ENCODE assay signal across 18 cellular contexts in the genomic region with DNA sequence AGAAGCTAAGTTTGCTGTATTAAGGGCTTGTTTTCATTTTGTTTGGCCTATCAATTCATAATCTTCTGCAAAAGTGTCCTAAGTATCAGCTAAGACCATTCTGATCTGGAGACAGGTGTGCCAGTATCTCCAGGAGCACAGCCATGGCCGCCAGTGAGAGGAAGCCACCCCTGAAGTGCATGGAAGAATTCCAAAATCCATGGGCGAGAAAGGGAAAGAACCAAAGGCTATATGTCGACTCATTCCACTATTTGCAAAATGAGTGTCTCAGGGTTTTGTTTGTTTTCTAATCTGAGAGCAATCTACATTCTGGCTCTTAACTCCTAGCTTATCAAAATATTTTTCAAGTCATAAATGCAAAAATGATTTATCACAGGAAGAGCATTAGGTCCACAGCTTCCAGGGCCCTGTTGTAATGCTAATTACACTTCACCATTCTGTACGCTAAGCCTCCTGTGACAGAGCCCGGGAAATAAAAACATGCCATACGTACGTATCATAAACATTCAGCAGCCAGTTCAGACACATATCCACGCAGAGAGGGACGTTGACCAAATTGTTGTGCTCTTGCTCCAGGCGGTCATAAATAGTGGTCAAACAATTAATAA.
DNase-seq lines count a peak whose midpoint lies in the region; ATAC-seq and TF ChIP-seq lines count a peak whose summit lies in the region.
"Had no signal": no experiment of that assay in that cellular context is flagged by ENCODE, and none has a peak within 500 bp of the region (broad histone marks: within the 10 kb centered on the region; RNA-seq: fewer than 3 reads in every experiment).

No MANE protein-coding gene starts in this region.

- H2BK5ac ChIP-seq in IMR-90 (ENCODE audit: low read depth, low read length, poor library complexity, severe bottlenecking) = no peak overlapping the region

- H2BK120ac ChIP-seq in IMR-90 (ENCODE audit: low read depth, low read length) = no peak overlapping the region

- H3K27me3 ChIP-seq in IMR-90 (ENCODE audit: control insufficient read depth, insufficient read depth, low read length) = no peaks in the 10 kb centered on the region
- H3K27me3 ChIP-seq: vagina had no signal

- H3K9ac ChIP-seq in IMR-90 (ENCODE audit: low read depth, low read length) = no peak overlapping the region
- H3K9ac ChIP-seq: parathyroid adenoma had no signal

- no peak overlapping the region for H3K14ac ChIP-seq in IMR-90 (replicated peaks; ENCODE audit: low read depth, low read length)

- H3K4me1 ChIP-seq in IMR-90 (ENCODE audit: control insufficient read depth, insufficient read depth, low read length) (peaks cover 4% of the 10 kb centered on the region; the same call in 1 of the 2 replicates), mucosa of descending colon (ENCODE audit: low read depth) (no peaks in the 10 kb centered on the region)
- H3K4me1 ChIP-seq: parathyroid adenoma, vagina had no signal

- no peak overlapping the region for H2AK9ac ChIP-seq in IMR-90 (replicated peaks; ENCODE audit: low read depth, low read length, poor library complexity)

- H2AK5ac ChIP-seq in IMR-90 (ENCODE audit: low read depth, low read length) = no peak overlapping the region

- no peaks in the 10 kb centered on the region for H3K79me1 ChIP-seq in IMR-90 (ENCODE audit: low read depth in 1 of 2, low read length in 2 of 2)

- H3K9me1 ChIP-seq in IMR-90 (ENCODE audit: insufficient read depth, low read length) = no peaks in the 10 kb centered on the region

- H3K4me3 ChIP-seq in IMR-90 (ENCODE audit: insufficient read depth, low read depth, low read length) (no peak overlapping the region), mucosa of descending colon (no peak overlapping the region)
- H3K4me3 ChIP-seq: vagina had no signal

- H3K9me3 ChIP-seq in IMR-90 (ENCODE audit: control insufficient read depth, insufficient read depth, low read length) = no peaks in the 10 kb centered on the region
- H3K9me3 ChIP-seq in mucosa of descending colon = no peaks in the 10 kb centered on the region
- H3K9me3 ChIP-seq: vagina had no signal

- H2AFZ ChIP-seq in IMR-90 (replicated peaks; ENCODE audit: low read length, poor library complexity) = no peak overlapping the region
- H2AFZ ChIP-seq: parathyroid adenoma had no signal

- H3K27ac ChIP-seq in IMR-90 (ENCODE audit: insufficient read depth, low read length) = no peak overlapping the region
- H3K27ac ChIP-seq: parathyroid adenoma, vagina had no signal

- TF ChIP-seq CTCF in IMR-90 (conservative IDR thresholded peaks at IDR 0.05; ENCODE audit: low read depth, low read length) = no peak
- TF ChIP-seq CTCF in mucosa of descending colon (IDR thresholded peaks at IDR 0.05) = no peak

- no peak overlapping the region for H3K18ac ChIP-seq in IMR-90 (ENCODE audit: low read depth, low read length)

- intact Hi-C loops in IMR-90 (cut with micrococcal nuclease) (no loop called here), mucosa of descending colon (cut with DNase I, micrococcal nuclease) (no loop called here)

- no TSS peak for BruUV-seq in IMR-90 (replicated peaks; lab: Mats Ljungman, UMichigan)

- no peak overlapping the region for H2BK20ac ChIP-seq in IMR-90 (ENCODE audit: low read depth, low read length)

- H3K36me3 ChIP-seq in IMR-90 (ENCODE audit: control insufficient read depth, insufficient read depth, low read length) (no peaks in the 10 kb centered on the region), mucosa of descending colon (ENCODE audit: low read depth) (no peaks in the 10 kb centered on the region)
- H3K36me3 ChIP-seq: vagina had no signal

- peak; percentile 56; the same call in 1 of the 2 replicates for ATAC-seq in IMR-90 (ENCODE audit: low read depth)
- peak; percentile 38 for ATAC-seq in mucosa of descending colon
- ATAC-seq in GM19035 (IDR thresholded peaks at IDR 0.05; ENCODE audit: unreplicated experiment) = no peak
- ATAC-seq: activated T-cell treated with anti-CD3 and anti-CD28 coated beads, Interleukin-2, amount 50 U/mL, for 4 hours; stimulated activated naive CD8-positive, alpha-beta T cell treated with anti-CD3 and anti-CD28 coated beads, Interleukin-15, amount 100 ng/mL, for 72 hours had no signal

- no peaks in the 10 kb centered on the region for H4K20me1 ChIP-seq in IMR-90 (ENCODE audit: insufficient read depth, low read length)

- WGBS in IMR-90 (ENCODE audit: extremely low coverage in 2 of 2, insufficient read length in 1 of 2), 2 experiments = 38% methylated on average over 1 of the region's 10 CpGs; no CpG with 5 or more reads in 1 of the 2 experiments

- DNase-seq in Daoy (ENCODE audit: low read depth) (peak; percentile 23), IMR-90 (peak; percentile 38), cerebellar cortex (ENCODE audit: low spot score) (peak; percentile 28), mucosa of descending colon (no peak), NCI-H524 (lab: John Stamatoyannopoulos, UW) (no peak), NCI-H1694 (lab: John Stamatoyannopoulos, UW) (no peak)
- DNase-seq in activated CD8-positive, alpha-beta memory T cell treated with anti-CD3 and anti-CD28 coated beads for 24 hours = no peak
- DNase-seq: activated CD4-positive, alpha-beta T cell treated with anti-CD3 and anti-CD28 coated beads, Interleukin-2, amount 10 ng/mL, durations not matched to agents 24 days and 14 days; activated T-cell treated with anti-CD3 and anti-CD28 coated beads, Interleukin-2, amount 50 U/mL, for 4 hours; C1 segment of cervical spinal cord; erythroblast; Karpas-422; NCI-H82; stimulated activated CD4-positive, alpha-beta T cell treated with anti-CD3 and anti-CD28 coated beads, Interleukin-12 subunit alpha, Interleukin-12 subunit beta, amount 100 ng/mL, for 4 hours; stimulated activated naive CD8-positive, alpha-beta T cell treated with anti-CD3 and anti-CD28 coated beads, Interleukin-15, amount 100 ng/mL, for 72 hours had no signal

- no peak overlapping the region for H3K23ac ChIP-seq in IMR-90 (ENCODE audit: low read depth, low read length)

- no peak for TF ChIP-seq RAD21 in IMR-90 (IDR thresholded peaks at IDR 0.05; ENCODE audit: low read length)

- no peak overlapping the region for H3K56ac ChIP-seq in IMR-90 (ENCODE audit: extremely low read depth, insufficient read depth, low read length)

- POLR2A ChIA-PET in IMR-90 (lab: Charles Lee; ENCODE audit: unreplicated experiment) = no interaction called here

- TF ChIP-seq POLR2A in IMR-90 (IDR thresholded peaks at IDR 0.05; ENCODE audit: low read depth, low read length) = no peak

- no peak overlapping the region for H4K5ac ChIP-seq in IMR-90 (ENCODE audit: low read depth, low read length)

- CTCF ChIA-PET in IMR-90 (lab: Yijun Ruan, JAX) = interaction anchor here (1.6 kb wide), 1 partner anchor 9 kb away, joined by 5 read pairs; no protein-coding TSS in a partner anchor

- no peak overlapping the region; the same call in none of the 2 replicates for H3K4me2 ChIP-seq in IMR-90 (ENCODE audit: low read depth, low read length)

- H4K91ac ChIP-seq in IMR-90 (ENCODE audit: insufficient read depth, low read depth, low read length) = no peak overlapping the region

- no peak overlapping the region for H2BK15ac ChIP-seq in IMR-90 (ENCODE audit: low read depth, low read length)

- no peak overlapping the region for H3K4ac ChIP-seq in IMR-90 (ENCODE audit: low read depth, low read length)

- in situ Hi-C loops in IMR-90 (cut with MboI; ENCODE audit: low sequenced_read_pairs) = no loop called here

- dilution Hi-C loops in IMR-90 (cut with HindIII; ENCODE audit: low sequenced_read_pairs, unreplicated experiment) = no loop called here

- H4K8ac ChIP-seq in IMR-90 (ENCODE audit: low read depth in 2 of 2, low read length in 2 of 2) = no peak overlapping the region

TF ChIP-seq in IMR-90, 13 proteins besides CTCF, POLR2A, EP300 and RAD21:
- TF ChIP-seq MAFK (IDR thresholded peaks at IDR 0.05; ENCODE audit: low read depth, low read length) (no peak), CHD1 (IDR thresholded peaks at IDR 0.05; ENCODE audit: low read depth, low read length) (no peak), RCOR1 (IDR thresholded peaks at IDR 0.05; ENCODE audit: insufficient replicate concordance, low read length) (no peak), BHLHE40 (IDR thresholded peaks at IDR 0.05; ENCODE audit: low read depth, low read length) (no peak), MXI1 (IDR thresholded peaks at IDR 0.05; ENCODE audit: borderline replicate concordance, low read depth, low read length) (no peak), RFX5 (IDR thresholded peaks at IDR 0.05; ENCODE audit: low read depth, low read length) (no peak), NFE2L2 (IDR thresholded peaks at IDR 0.05; ENCODE audit: low read depth, low read length) (no peak), FOS (IDR thresholded peaks at IDR 0.05; ENCODE audit: low read depth, low read length) (no peak), MAZ (IDR thresholded peaks at IDR 0.05; ENCODE audit: borderline replicate concordance, low read depth, low read length) (no peak), SMC3 (IDR thresholded peaks at IDR 0.05; ENCODE audit: low read depth, low read length) (no peak), CEBPB (IDR thresholded peaks at IDR 0.05; ENCODE audit: low read depth, low read length) (no peak)
- TF ChIP-seq, protein P1, sequence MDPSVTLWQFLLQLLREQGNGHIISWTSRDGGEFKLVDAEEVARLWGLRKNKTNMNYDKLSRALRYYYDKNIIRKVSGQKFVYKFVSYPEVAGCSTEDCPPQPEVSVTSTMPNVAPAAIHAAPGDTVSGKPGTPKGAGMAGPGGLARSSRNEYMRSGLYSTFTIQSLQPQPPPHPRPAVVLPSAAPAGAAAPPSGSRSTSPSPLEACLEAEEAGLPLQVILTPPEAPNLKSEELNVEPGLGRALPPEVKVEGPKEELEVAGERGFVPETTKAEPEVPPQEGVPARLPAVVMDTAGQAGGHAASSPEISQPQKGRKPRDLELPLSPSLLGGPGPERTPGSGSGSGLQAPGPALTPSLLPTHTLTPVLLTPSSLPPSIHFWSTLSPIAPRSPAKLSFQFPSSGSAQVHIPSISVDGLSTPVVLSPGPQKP (IDR thresholded peaks at IDR 0.05; ENCODE audit: borderline replicate concordance, low read depth, low read length) = no peak
- TF ChIP-seq, protein P2, sequence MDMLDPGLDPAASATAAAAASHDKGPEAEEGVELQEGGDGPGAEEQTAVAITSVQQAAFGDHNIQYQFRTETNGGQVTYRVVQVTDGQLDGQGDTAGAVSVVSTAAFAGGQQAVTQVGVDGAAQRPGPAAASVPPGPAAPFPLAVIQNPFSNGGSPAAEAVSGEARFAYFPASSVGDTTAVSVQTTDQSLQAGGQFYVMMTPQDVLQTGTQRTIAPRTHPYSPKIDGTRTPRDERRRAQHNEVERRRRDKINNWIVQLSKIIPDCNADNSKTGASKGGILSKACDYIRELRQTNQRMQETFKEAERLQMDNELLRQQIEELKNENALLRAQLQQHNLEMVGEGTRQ (IDR thresholded peaks at IDR 0.05; ENCODE audit: low read depth, low read length) = no peak

Comparison
In these comparisons a context has a peak if more than half of its experiments do, and no peak if none do; other contexts are left out.
1. DNase-seq: peak in Daoy (single experiment), IMR-90 (single experiment) and cerebellar cortex (single experiment); none in mucosa of descending colon (0 of 3), activated CD8-positive, alpha-beta memory T cell treated with anti-CD3 and anti-CD28 coated beads for 24 hours (single experiment), NCI-H524 (0 of 2) and NCI-H1694 (single experiment).